15 cellular contexts compared by ENCODE assay signal in the genomic region with DNA sequence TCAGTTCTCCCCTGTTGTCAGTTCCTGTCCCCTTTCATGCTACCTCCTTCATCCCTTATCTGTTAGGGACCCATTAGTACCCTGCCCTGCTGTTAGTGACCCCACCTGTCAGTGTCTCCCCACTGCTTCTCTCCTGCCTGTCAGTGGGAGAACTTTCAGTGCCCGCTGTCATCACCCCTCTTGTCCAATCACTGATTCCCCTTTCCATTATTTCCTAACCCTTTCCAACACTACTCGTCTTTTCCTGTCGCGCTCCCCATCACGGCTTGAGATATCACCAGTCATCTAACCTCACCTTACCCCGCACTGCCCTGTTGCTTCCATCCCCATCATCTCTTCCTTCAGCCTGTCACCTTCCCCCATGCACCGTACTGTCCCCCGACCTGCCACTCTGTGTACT.
"Had no signal": no experiment of that assay in that cellular context is flagged by ENCODE, and none has a peak within 500 bp of the region (broad histone marks: within the 10 kb centered on the region; RNA-seq: fewer than 3 reads in every experiment).

No MANE protein-coding gene starts in this region.

- H3K9me3 Mint-ChIP-seq: activated naive CD4-positive, alpha-beta T cell treated with anti-CD3 and anti-CD28 coated beads, Interleukin-2, amount 10 ng/mL, durations not matched to agents 7 days and 5 days; activated T-helper 2 cell treated with anti-CD3 and anti-CD28 coated beads, Interferon-gamma antibody, Interleukin-2, Interleukin-4, amounts not matched to agents 10 μg/mL and 5 μg/mL and 100 μg/mL, durations not matched to agents 14 hours and 24 hours and 36 hours; neural crest cell; T-cell had no signal

- H3K9ac ChIP-seq: parathyroid adenoma had no signal

- H3K79me2 ChIP-seq: parathyroid adenoma had no signal

- FAIRE-seq: frontal cortex had no signal

- H3K4me1 Mint-ChIP-seq: brain had no signal

- ATAC-seq: activated CD4-positive, alpha-beta T cell treated with anti-CD3 and anti-CD28 coated beads for 36 hours; T-cell had no signal

- H3K36me3 Mint-ChIP-seq: T-cell had no signal

- H3K27me3 Mint-ChIP-seq: activated CD4-positive, alpha-beta T cell treated with anti-CD3 and anti-CD28 coated beads for 36 hours; activated naive CD4-positive, alpha-beta T cell treated with anti-CD3 and anti-CD28 coated beads, Interleukin-2, amount 10 ng/mL, durations not matched to agents 7 days and 5 days; brain; T-cell had no signal

- H3K4me3 ChIP-seq: esophagus muscularis mucosa, skin epidermis, thyroid gland, vagina had no signal

- H3K27ac ChIP-seq: parathyroid adenoma, thyroid gland, vagina, WERI-Rb-1 had no signal

- H3K36me3 ChIP-seq: thyroid gland had no signal

- H3K27ac Mint-ChIP-seq: activated CD4-positive, alpha-beta T cell treated with anti-CD3 and anti-CD28 coated beads for 36 hours; activated naive CD4-positive, alpha-beta T cell treated with anti-CD3 and anti-CD28 coated beads, Interleukin-2, amount 10 ng/mL, durations not matched to agents 7 days and 5 days; brain; T-cell had no signal

- H2AFZ ChIP-seq: parathyroid adenoma had no signal

- H3K4me3 Mint-ChIP-seq: activated CD4-positive, alpha-beta T cell treated with anti-CD3 and anti-CD28 coated beads for 36 hours; activated naive CD4-positive, alpha-beta T cell treated with anti-CD3 and anti-CD28 coated beads, Interleukin-2, amount 10 ng/mL, durations not matched to agents 7 days and 5 days; brain; neural crest cell; T-cell had no signal

- DNase-seq: activated CD4-positive, alpha-beta T cell treated with anti-CD3 and anti-CD28 coated beads for 36 hours; activated naive CD4-positive, alpha-beta T cell treated with anti-CD3 and anti-CD28 coated beads, Interleukin-2, amount 10 ng/mL, durations not matched to agents 7 days and 5 days; stimulated activated CD4-positive, alpha-beta T cell treated with anti-CD3 and anti-CD28 coated beads, Interleukin-4, amount 100 ng/mL, for 4 hours; stomach; T-cell; thyroid gland; WERI-Rb-1 had no signal

- H3K9me3 ChIP-seq: esophagus muscularis mucosa, stomach, thyroid gland, vagina had no signal

- H3K27me3 ChIP-seq: esophagus muscularis mucosa, stomach, thyroid gland, vagina had no signal
